Comparison of ENCODE assay signal across 11 cellular contexts in genomic region chr7:121485457-121486243, GRCh38.
DNase-seq lines count a peak whose midpoint lies in the region; ATAC-seq and TF ChIP-seq lines count a peak whose summit lies in the region.
"Had no signal": no experiment of that assay in that cellular context is flagged by ENCODE, and none has a peak within 500 bp of the region (broad histone marks: within the 10 kb centered on the region; RNA-seq: fewer than 3 reads in every experiment).

No MANE protein-coding gene starts in this region.

- no peaks in the 10 kb centered on the region for H3K36me3 ChIP-seq in adipocyte (ENCODE audit: control insufficient read depth, insufficient read depth, low read length, severe bottlenecking)
- H3K36me3 ChIP-seq in fibroblast of lung (ENCODE audit: control insufficient read depth, insufficient read depth, low read length): no peaks in the 10 kb centered on the region
- no peaks in the 10 kb centered on the region for H3K36me3 ChIP-seq in upper lobe of right lung

- H3K4me1 ChIP-seq in adipocyte (ENCODE audit: control insufficient read depth, insufficient read depth, low read length) (peaks cover 9% of the 10 kb centered on the region), fibroblast of lung (ENCODE audit: control insufficient read depth, extremely low read depth, insufficient read depth, low read length) (no peaks in the 10 kb centered on the region), upper lobe of right lung (no peaks in the 10 kb centered on the region)

- H3K27me3 ChIP-seq in adipocyte (replicated peaks; ENCODE audit: control insufficient read depth, insufficient read depth, low read length): no peaks in the 10 kb centered on the region
- H3K27me3 ChIP-seq in fibroblast of lung (ENCODE audit: control insufficient read depth, insufficient read depth, low read length): no peaks in the 10 kb centered on the region
- no peaks in the 10 kb centered on the region for H3K27me3 ChIP-seq in upper lobe of right lung

- peak overlapping the region; percentile 37 for H2AFZ ChIP-seq in fibroblast of lung (ENCODE audit: low read length)

- peak overlapping the region; percentile 26 for H3K4me2 ChIP-seq in fibroblast of lung (ENCODE audit: extremely low read depth, insufficient read depth, low read length)

- TF ChIP-seq CTCF in fibroblast of lung (conservative IDR thresholded peaks at IDR 0.05 in 1 of 2, IDR thresholded peaks at IDR 0.05 in 1 of 2; ENCODE audit: low read depth in 1 of 2, low read length in 2 of 2): no peak
- no peak for TF ChIP-seq CTCF in upper lobe of right lung (IDR thresholded peaks at IDR 0.05)

- no peaks in the 10 kb centered on the region for H3K79me2 ChIP-seq in fibroblast of lung (ENCODE audit: control insufficient read depth, insufficient read depth, low read length)

- H3K9ac ChIP-seq in adipocyte (ENCODE audit: low read length) (peak overlapping the region; percentile 28), fibroblast of lung (ENCODE audit: insufficient read depth, low read length) (no peak overlapping the region)

- ATAC-seq in upper lobe of right lung (no peak), HG03097 (IDR thresholded peaks at IDR 0.05; ENCODE audit: low FRiP score, unreplicated experiment) (no peak)
- ATAC-seq: left colon had no signal

- H3K9me3 ChIP-seq in adipocyte (ENCODE audit: control insufficient read depth, low read length) (no peaks in the 10 kb centered on the region), fibroblast of lung (ENCODE audit: control insufficient read depth, insufficient read depth, low read depth, low read length) (no peaks in the 10 kb centered on the region), upper lobe of right lung (no peaks in the 10 kb centered on the region)

- no peak overlapping the region for H3K27ac ChIP-seq in fibroblast of lung (ENCODE audit: insufficient read depth, low read length)
- no peak overlapping the region for H3K27ac ChIP-seq in upper lobe of right lung

- H3K4me3 ChIP-seq in adipocyte (ENCODE audit: low read length): peak overlapping the region; percentile 20
- H3K4me3 ChIP-seq in fibroblast of lung (replicated peaks in 1 of 4; ENCODE audit: control extremely low read depth in 1 of 4, insufficient read depth in 1 of 4, low read depth in 3 of 4, low read length in 4 of 4): no peak overlapping the region
- no peak overlapping the region for H3K4me3 ChIP-seq in upper lobe of right lung

- intact Hi-C loops in upper lobe of right lung (cut with DNase I): no loop called here

- peak; percentile 77 for DNase-seq in Ammon's horn (ENCODE audit: low spot score)
- peak; percentile 25 for DNase-seq in adipocyte (ENCODE audit: low read depth)
- DNase-seq in fibroblast of lung (ENCODE audit: low read depth in 2 of 2): peak in 1 of 2 donors; percentile 69
- DNase-seq in nucleus accumbens (lab: John Stamatoyannopoulos, UW): peak in 35 of 56 donors; percentile 1 to 69 (median 21)
- no peak for DNase-seq in activated CD8-positive, alpha-beta memory T cell treated with anti-CD3 and anti-CD28 coated beads, Interleukin-2, amount 50 U/mL, for 4 hours
- DNase-seq in upper lobe of right lung: no peak
- no peak for DNase-seq in MV-4-11 (lab: John Stamatoyannopoulos, UW)
- DNase-seq: left colon, NCI-H1092, NCI-H510A had no signal

- H4K20me1 ChIP-seq in fibroblast of lung (ENCODE audit: control insufficient read depth, extremely low read depth, insufficient read depth, low read length): no peaks in the 10 kb centered on the region

Comparison
In these comparisons a context has a peak if more than half of its experiments do, and no peak if none do; other contexts are left out.
1. DNase-seq: peak in Ammon's horn (single experiment), adipocyte (single experiment) and nucleus accumbens (35 of 56); none in activated CD8-positive, alpha-beta memory T cell treated with anti-CD3 and anti-CD28 coated beads, Interleukin-2, amount 50 U/mL, for 4 hours (single experiment), upper lobe of right lung (single experiment) and MV-4-11 (single experiment).